In the genomic region with DNA sequence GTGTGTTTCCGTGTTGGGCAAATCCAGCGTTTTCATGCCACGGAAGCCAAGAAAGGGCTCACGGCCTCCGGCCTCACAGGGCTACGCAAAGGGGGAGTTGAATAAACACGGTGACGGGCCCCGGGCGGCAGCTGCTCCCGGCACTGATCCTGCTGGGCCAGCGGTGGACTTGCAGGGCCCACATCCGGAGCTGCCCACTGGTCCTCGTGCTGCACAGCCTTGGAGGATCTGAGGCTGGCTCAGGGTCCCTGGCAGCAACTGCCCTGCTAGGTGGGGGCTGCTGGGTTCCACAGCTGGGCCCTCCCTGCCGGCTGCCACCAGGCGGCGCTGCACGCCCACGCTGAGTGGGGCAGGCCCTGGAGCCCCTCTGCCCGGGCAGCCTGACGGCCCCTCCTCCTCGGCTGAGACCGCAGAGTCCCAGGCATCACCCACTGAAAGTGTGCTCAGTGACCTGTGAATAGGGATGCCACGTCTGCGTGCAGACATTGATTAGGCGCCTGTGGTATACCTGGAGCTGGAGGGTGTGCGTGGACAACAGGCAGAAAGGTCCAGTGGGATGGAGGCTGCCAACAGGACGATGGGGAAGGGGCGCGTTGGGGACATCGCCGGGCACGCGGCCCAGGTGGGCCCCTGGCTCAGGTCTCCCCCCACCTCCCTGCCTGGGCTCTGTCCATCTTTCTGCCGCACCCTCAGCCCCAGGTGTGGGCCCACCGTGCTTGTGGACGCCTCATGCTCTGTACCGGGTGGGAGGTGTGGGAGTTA, we compare ENCODE assay signal across 1 cellular context.
A peak's percentile ranks its signal among the peaks of the same experiment; 100 is the strongest.
TF ChIP-seq lines count a peak whose summit lies in the region.

No MANE protein-coding gene starts in this region.

TF ChIP-seq in K562, 482 proteins besides CTCF, POLR2A, EP300 and RAD21 (continued from another document and continues in another):
- TF ChIP-seq CEBPZ (IDR thresholded peaks at IDR 0.05; ENCODE audit: borderline replicate concordance, low read depth, low read length) = no peak
- no peak for TF ChIP-seq MLLT1 (IDR thresholded peaks at IDR 0.05)
- TF ChIP-seq ZNF444 (CRISPR knock-in tag; IDR thresholded peaks at IDR 0.05) = no peak
- no peak for TF ChIP-seq TGIF2 (CRISPR knock-in tag; IDR thresholded peaks at IDR 0.05)
- TF ChIP-seq RHOXF2B (CRISPR knock-in tag; conservative IDR thresholded peaks at IDR 0.05) = peak; percentile 74; the same call in 1 of the 2 replicates
- TF ChIP-seq, protein P1, sequence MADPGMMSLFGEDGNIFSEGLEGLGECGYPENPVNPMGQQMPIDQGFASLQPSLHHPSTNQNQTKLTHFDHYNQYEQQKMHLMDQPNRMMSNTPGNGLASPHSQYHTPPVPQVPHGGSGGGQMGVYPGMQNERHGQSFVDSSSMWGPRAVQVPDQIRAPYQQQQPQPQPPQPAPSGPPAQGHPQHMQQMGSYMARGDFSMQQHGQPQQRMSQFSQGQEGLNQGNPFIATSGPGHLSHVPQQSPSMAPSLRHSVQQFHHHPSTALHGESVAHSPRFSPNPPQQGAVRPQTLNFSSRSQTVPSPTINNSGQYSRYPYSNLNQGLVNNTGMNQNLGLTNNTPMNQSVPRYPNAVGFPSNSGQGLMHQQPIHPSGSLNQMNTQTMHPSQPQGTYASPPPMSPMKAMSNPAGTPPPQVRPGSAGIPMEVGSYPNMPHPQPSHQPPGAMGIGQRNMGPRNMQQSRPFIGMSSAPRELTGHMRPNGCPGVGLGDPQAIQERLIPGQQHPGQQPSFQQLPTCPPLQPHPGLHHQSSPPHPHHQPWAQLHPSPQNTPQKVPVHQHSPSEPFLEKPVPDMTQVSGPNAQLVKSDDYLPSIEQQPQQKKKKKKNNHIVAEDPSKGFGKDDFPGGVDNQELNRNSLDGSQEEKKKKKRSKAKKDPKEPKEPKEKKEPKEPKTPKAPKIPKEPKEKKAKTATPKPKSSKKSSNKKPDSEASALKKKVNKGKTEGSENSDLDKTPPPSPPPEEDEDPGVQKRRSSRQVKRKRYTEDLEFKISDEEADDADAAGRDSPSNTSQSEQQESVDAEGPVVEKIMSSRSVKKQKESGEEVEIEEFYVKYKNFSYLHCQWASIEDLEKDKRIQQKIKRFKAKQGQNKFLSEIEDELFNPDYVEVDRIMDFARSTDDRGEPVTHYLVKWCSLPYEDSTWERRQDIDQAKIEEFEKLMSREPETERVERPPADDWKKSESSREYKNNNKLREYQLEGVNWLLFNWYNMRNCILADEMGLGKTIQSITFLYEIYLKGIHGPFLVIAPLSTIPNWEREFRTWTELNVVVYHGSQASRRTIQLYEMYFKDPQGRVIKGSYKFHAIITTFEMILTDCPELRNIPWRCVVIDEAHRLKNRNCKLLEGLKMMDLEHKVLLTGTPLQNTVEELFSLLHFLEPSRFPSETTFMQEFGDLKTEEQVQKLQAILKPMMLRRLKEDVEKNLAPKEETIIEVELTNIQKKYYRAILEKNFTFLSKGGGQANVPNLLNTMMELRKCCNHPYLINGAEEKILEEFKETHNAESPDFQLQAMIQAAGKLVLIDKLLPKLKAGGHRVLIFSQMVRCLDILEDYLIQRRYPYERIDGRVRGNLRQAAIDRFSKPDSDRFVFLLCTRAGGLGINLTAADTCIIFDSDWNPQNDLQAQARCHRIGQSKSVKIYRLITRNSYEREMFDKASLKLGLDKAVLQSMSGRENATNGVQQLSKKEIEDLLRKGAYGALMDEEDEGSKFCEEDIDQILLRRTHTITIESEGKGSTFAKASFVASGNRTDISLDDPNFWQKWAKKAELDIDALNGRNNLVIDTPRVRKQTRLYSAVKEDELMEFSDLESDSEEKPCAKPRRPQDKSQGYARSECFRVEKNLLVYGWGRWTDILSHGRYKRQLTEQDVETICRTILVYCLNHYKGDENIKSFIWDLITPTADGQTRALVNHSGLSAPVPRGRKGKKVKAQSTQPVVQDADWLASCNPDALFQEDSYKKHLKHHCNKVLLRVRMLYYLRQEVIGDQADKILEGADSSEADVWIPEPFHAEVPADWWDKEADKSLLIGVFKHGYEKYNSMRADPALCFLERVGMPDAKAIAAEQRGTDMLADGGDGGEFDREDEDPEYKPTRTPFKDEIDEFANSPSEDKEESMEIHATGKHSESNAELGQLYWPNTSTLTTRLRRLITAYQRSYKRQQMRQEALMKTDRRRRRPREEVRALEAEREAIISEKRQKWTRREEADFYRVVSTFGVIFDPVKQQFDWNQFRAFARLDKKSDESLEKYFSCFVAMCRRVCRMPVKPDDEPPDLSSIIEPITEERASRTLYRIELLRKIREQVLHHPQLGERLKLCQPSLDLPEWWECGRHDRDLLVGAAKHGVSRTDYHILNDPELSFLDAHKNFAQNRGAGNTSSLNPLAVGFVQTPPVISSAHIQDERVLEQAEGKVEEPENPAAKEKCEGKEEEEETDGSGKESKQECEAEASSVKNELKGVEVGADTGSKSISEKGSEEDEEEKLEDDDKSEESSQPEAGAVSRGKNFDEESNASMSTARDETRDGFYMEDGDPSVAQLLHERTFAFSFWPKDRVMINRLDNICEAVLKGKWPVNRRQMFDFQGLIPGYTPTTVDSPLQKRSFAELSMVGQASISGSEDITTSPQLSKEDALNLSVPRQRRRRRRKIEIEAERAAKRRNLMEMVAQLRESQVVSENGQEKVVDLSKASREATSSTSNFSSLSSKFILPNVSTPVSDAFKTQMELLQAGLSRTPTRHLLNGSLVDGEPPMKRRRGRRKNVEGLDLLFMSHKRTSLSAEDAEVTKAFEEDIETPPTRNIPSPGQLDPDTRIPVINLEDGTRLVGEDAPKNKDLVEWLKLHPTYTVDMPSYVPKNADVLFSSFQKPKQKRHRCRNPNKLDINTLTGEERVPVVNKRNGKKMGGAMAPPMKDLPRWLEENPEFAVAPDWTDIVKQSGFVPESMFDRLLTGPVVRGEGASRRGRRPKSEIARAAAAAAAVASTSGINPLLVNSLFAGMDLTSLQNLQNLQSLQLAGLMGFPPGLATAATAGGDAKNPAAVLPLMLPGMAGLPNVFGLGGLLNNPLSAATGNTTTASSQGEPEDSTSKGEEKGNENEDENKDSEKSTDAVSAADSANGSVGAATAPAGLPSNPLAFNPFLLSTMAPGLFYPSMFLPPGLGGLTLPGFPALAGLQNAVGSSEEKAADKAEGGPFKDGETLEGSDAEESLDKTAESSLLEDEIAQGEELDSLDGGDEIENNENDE (IDR thresholded peaks at IDR 0.05; ENCODE audit: low read depth, low read length) = no peak
- no peak for TF ChIP-seq ZNF165 (CRISPR knock-in tag; IDR thresholded peaks at IDR 0.05; ENCODE audit: borderline replicate concordance)
- no peak for TF ChIP-seq MCM5 (IDR thresholded peaks at IDR 0.05; ENCODE audit: low read depth)
- TF ChIP-seq SAP30 (IDR thresholded peaks at IDR 0.05; ENCODE audit: borderline replicate concordance, insufficient read depth, low read depth, low read length, poor library complexity, severe bottlenecking) = no peak
- TF ChIP-seq HEY1 (CRISPR knock-in tag; IDR thresholded peaks at IDR 0.05; ENCODE audit: borderline replicate concordance) = no peak
- peak; percentile 44; the same call in 1 of the 2 replicates for TF ChIP-seq STAG1 (CRISPR knock-in tag; IDR thresholded peaks at IDR 0.05; ENCODE audit: borderline replicate concordance)
- 0 out of 2 replicates have a peak, but pooled peaks have one; percentile 57 for TF ChIP-seq THAP7 (CRISPR knock-in tag; IDR thresholded peaks at IDR 0.05)
- TF ChIP-seq MBD2 (IDR thresholded peaks at IDR 0.05; ENCODE audit: borderline replicate concordance, low read depth) = 0 out of 2 replicates have a peak, but pooled peaks have one; percentile 10
- TF ChIP-seq NFIX (CRISPR knock-in tag; IDR thresholded peaks at IDR 0.05; ENCODE audit: low read depth) = no peak
- no peak for TF ChIP-seq U2AF2 (optimal IDR thresholded peaks at IDR 0.05; ENCODE audit: low read depth, low read length)
- TF ChIP-seq ZZZ3 (IDR thresholded peaks at IDR 0.05) = no peak
- TF ChIP-seq, protein P2, sequence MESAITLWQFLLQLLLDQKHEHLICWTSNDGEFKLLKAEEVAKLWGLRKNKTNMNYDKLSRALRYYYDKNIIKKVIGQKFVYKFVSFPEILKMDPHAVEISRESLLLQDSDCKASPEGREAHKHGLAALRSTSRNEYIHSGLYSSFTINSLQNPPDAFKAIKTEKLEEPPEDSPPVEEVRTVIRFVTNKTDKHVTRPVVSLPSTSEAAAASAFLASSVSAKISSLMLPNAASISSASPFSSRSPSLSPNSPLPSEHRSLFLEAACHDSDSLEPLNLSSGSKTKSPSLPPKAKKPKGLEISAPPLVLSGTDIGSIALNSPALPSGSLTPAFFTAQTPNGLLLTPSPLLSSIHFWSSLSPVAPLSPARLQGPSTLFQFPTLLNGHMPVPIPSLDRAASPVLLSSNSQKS (CRISPR knock-in tag; IDR thresholded peaks at IDR 0.05) = no peak
- no peak for TF ChIP-seq FOXM1 (IDR thresholded peaks at IDR 0.05; ENCODE audit: low read depth)
- TF ChIP-seq FOXM1 (CRISPR knock-in tag; IDR thresholded peaks at IDR 0.05; ENCODE audit: low read depth) = no peak
- no peak for TF ChIP-seq SETDB1 (IDR thresholded peaks at IDR 0.05; ENCODE audit: low read length)
- TF ChIP-seq HNRNPL (IDR thresholded peaks at IDR 0.05; ENCODE audit: low read depth, low read length) = peak; percentile 78; the same call in 1 of the 2 replicates
- TF ChIP-seq RBM25 (IDR thresholded peaks at IDR 0.05; ENCODE audit: low read depth, low read length, severe bottlenecking) = no peak
- TF ChIP-seq YY1 (IDR thresholded peaks at IDR 0.05; ENCODE audit: borderline replicate concordance in 1 of 3, control insufficient read depth in 1 of 3, extremely low read depth in 1 of 3, insufficient read depth in 3 of 3, insufficient read length in 1 of 3, insufficient replicate concordance in 2 of 3, low read depth in 1 of 3, low read length in 2 of 3) = no peak
- no peak for TF ChIP-seq XRCC4 (IDR thresholded peaks at IDR 0.05; ENCODE audit: extremely low read depth, insufficient read depth, insufficient read length)
- TF ChIP-seq, protein P3, sequence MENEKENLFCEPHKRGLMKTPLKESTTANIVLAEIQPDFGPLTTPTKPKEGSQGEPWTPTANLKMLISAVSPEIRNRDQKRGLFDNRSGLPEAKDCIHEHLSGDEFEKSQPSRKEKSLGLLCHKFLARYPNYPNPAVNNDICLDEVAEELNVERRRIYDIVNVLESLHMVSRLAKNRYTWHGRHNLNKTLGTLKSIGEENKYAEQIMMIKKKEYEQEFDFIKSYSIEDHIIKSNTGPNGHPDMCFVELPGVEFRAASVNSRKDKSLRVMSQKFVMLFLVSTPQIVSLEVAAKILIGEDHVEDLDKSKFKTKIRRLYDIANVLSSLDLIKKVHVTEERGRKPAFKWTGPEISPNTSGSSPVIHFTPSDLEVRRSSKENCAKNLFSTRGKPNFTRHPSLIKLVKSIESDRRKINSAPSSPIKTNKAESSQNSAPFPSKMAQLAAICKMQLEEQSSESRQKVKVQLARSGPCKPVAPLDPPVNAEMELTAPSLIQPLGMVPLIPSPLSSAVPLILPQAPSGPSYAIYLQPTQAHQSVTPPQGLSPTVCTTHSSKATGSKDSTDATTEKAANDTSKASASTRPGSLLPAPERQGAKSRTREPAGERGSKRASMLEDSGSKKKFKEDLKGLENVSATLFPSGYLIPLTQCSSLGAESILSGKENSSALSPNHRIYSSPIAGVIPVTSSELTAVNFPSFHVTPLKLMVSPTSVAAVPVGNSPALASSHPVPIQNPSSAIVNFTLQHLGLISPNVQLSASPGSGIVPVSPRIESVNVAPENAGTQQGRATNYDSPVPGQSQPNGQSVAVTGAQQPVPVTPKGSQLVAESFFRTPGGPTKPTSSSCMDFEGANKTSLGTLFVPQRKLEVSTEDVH (IDR thresholded peaks at IDR 0.05; ENCODE audit: low read depth, partially characterized antibody) = peak; percentile 69
- no peak for TF ChIP-seq HOMEZ (CRISPR knock-in tag; IDR thresholded peaks at IDR 0.05)
- no peak for TF ChIP-seq ZNF408 (CRISPR knock-in tag; IDR thresholded peaks at IDR 0.05; ENCODE audit: low read depth)
- TF ChIP-seq ZKSCAN8 (CRISPR knock-in tag; IDR thresholded peaks at IDR 0.05) = peak; percentile 99
- no peak for TF ChIP-seq FOXP1 (CRISPR knock-in tag; IDR thresholded peaks at IDR 0.05)
